Comparison of ENCODE assay signal across 9 cellular contexts in the genomic region with DNA sequence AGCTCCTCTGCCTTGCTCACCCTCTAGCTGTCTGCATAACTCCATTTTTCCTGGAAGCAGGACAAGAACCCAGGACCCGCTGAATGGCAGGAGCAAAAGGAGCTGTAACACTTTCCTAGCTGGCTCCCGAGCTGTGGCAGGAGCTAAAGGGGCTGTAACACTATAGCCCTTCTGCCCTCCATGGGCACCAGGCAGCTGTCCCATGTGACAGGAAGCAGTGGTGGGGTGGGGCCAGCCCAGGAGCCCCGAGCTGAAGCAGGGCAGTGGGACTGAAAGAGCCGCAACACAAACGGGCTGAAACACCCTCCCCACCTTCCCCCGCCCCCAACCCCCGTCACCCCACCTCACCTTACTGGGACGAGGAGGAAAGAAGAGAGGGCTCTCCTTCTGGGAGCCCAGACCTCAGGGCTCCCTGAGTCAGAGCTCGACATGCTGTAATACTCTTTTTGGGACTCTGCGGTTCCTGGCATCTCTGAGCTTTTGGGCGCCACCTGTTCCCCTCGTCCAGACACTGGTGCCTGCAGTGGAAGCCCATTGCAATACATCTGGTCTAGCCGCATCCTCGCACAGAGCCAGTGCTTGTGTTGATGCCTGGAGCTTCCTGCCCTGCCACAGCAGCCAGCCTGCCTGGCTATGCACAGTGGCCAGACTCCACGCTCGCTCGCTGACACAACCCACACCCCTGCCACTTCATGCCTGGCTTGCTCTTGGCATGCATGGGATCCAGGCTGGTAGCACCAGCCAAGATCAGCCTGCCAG. TPM values are rescaled to one million over a fixed set of nuclear protein-coding genes. Genes with fewer than 3 reads are reported as not detected.
DNase-seq lines count a peak whose midpoint lies in the region; ATAC-seq and TF ChIP-seq lines count a peak whose summit lies in the region.
"Had no signal": no experiment of that assay in that cellular context is flagged by ENCODE, and none has a peak within 500 bp of the region (broad histone marks: within the 10 kb centered on the region; RNA-seq: fewer than 3 reads in every experiment).

No MANE protein-coding gene starts in this region.

- H3K36me3 Mint-ChIP-seq in activated naive CD4-positive, alpha-beta T cell treated with anti-CD3 and anti-CD28 coated beads, Interleukin-2, amount 50 U/mL, for 72 hours, result no peaks in the 10 kb centered on the region

- H3K9me3 Mint-ChIP-seq in activated naive CD4-positive, alpha-beta T cell treated with anti-CD3 and anti-CD28 coated beads, Interleukin-2, amount 50 U/mL, for 72 hours, result no peaks in the 10 kb centered on the region

- no peaks in the 10 kb centered on the region for H3K27me3 ChIP-seq in ovary
- H3K27me3 ChIP-seq: pancreas had no signal

- no peak for TF ChIP-seq CTCF in ovary (IDR thresholded peaks at IDR 0.05)

- TF ChIP-seq EP300 in ovary (IDR thresholded peaks at IDR 0.05), result no peak

- H3K9me3 ChIP-seq in ovary, result no peaks in the 10 kb centered on the region
- H3K9me3 ChIP-seq: pancreas had no signal

- no peak for TF ChIP-seq POLR2A in ovary (IDR thresholded peaks at IDR 0.05)

- DNase-seq in NCI-H2029 (lab: John Stamatoyannopoulos, UW) (peak; percentile 53), NCI-H128 (lab: John Stamatoyannopoulos, UW; ENCODE audit: unreplicated experiment) (no peak), ovary (no peak), HCEC 1CT (no peak)
- DNase-seq in activated naive CD4-positive, alpha-beta T cell treated with anti-CD3 and anti-CD28 coated beads, Interleukin-2, amount 50 U/mL, for 72 hours (ENCODE audit: low spot score in 2 of 2), result peak; percentile 17 to 56
- peak; percentile 9 to 12 for DNase-seq in stimulated activated CD4-positive, alpha-beta T cell treated with anti-CD3 and anti-CD28 coated beads, Interleukin-4, amount 100 ng/mL, for 48 hours (ENCODE audit: low read depth in 2 of 2)
- DNase-seq: pancreas had no signal

- no peak overlapping the region for H3K27ac ChIP-seq in ovary
- H3K27ac ChIP-seq: pancreas had no signal

- intact Hi-C loops in ovary (cut with DNase I), result loop anchor here in 1 of 4 donors (10.0 kb wide), 1 partner anchor 120 kb away; no protein-coding TSS in a partner anchor

- no peaks in the 10 kb centered on the region for H3K36me3 ChIP-seq in ovary
- H3K36me3 ChIP-seq: pancreas had no signal

- H3K4me1 ChIP-seq in ovary (ENCODE audit: insufficient read depth), result peaks cover 2% of the 10 kb centered on the region
- H3K4me1 ChIP-seq: pancreas had no signal

- peak overlapping the region in 1 of 2 donors; percentile 58 for H3K27ac Mint-ChIP-seq in activated naive CD4-positive, alpha-beta T cell treated with anti-CD3 and anti-CD28 coated beads, Interleukin-2, amount 50 U/mL, for 72 hours

- H3K4me3 ChIP-seq in ovary, result no peak overlapping the region
- H3K4me3 ChIP-seq: pancreas had no signal

- ATAC-seq in GM21717 (IDR thresholded peaks at IDR 0.05; ENCODE audit: unreplicated experiment) (peak; percentile 55), GM18858 (IDR thresholded peaks at IDR 0.05; ENCODE audit: unreplicated experiment) (no peak)
- peak; percentile 50 to 86 for ATAC-seq in activated naive CD4-positive, alpha-beta T cell treated with anti-CD3 and anti-CD28 coated beads, Interleukin-2, amount 50 U/mL, for 72 hours

- WGBS in ovary, 3 donors, result 84 to 87% (median 84%) methylated on average over 15 to 17 of the region's 17 CpGs

RNA-seq across cellular contexts. Expression of gene PPM1K, which starts 39.4 kb away (rescaled TPM):
- total RNA-seq in activated naive CD4-positive, alpha-beta T cell treated with anti-CD3 and anti-CD28 coated beads, Interleukin-2, amount 50 U/mL, for 72 hours, result 10 to 100 TPM; 48.4 to 55.8 TPM
- 100 to 1,000 TPM in 1 of 7 donors, 10 to 100 TPM in 6; 34.2 to 111 (median 50.5) TPM for total RNA-seq in ovary
- 10 to 100 TPM; 33.6 to 61.0 TPM for polyA plus RNA-seq in ovary

Comparison
In these comparisons a context has a peak if more than half of its experiments do, and no peak if none do; other contexts are left out.
1. DNase-seq: peak in NCI-H2029 (single experiment), activated naive CD4-positive, alpha-beta T cell treated with anti-CD3 and anti-CD28 coated beads, Interleukin-2, amount 50 U/mL, for 72 hours (2 of 2) and stimulated activated CD4-positive, alpha-beta T cell treated with anti-CD3 and anti-CD28 coated beads, Interleukin-4, amount 100 ng/mL, for 48 hours (2 of 2); none in NCI-H128 (single experiment), ovary (0 of 5) and HCEC 1CT (single experiment).